In the genomic region with DNA sequence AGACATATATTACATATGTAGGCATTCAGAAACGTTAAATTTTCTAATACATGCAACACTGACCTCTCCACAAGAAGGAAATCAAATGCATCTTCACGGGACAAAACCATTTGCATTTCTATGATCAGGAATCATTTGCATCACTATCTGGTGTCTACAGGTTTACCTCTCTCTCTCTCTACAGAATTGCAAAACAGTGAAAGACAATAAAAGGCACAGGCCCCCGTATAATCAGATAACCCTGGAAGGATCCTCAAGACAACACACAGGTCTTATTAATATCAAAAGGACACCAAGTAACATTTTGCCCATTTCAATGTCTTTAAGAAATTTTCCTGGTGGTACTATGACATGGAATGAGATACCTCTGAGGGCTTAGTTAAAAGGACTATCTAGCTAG, we compare ENCODE assay signal across 2 cellular contexts.
TF ChIP-seq lines count a peak whose summit lies in the region.

No MANE protein-coding gene starts in this region.

TF ChIP-seq in GM23338, 12 proteins besides CTCF, POLR2A, EP300 and RAD21 (continued from another document):
- TF ChIP-seq, protein P1, sequence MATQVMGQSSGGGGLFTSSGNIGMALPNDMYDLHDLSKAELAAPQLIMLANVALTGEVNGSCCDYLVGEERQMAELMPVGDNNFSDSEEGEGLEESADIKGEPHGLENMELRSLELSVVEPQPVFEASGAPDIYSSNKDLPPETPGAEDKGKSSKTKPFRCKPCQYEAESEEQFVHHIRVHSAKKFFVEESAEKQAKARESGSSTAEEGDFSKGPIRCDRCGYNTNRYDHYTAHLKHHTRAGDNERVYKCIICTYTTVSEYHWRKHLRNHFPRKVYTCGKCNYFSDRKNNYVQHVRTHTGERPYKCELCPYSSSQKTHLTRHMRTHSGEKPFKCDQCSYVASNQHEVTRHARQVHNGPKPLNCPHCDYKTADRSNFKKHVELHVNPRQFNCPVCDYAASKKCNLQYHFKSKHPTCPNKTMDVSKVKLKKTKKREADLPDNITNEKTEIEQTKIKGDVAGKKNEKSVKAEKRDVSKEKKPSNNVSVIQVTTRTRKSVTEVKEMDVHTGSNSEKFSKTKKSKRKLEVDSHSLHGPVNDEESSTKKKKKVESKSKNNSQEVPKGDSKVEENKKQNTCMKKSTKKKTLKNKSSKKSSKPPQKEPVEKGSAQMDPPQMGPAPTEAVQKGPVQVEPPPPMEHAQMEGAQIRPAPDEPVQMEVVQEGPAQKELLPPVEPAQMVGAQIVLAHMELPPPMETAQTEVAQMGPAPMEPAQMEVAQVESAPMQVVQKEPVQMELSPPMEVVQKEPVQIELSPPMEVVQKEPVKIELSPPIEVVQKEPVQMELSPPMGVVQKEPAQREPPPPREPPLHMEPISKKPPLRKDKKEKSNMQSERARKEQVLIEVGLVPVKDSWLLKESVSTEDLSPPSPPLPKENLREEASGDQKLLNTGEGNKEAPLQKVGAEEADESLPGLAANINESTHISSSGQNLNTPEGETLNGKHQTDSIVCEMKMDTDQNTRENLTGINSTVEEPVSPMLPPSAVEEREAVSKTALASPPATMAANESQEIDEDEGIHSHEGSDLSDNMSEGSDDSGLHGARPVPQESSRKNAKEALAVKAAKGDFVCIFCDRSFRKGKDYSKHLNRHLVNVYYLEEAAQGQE (IDR thresholded peaks at IDR 0.05; ENCODE audit: unreplicated experiment): no peak
- TF ChIP-seq EZH2phosphoT487 (IDR thresholded peaks at IDR 0.05; ENCODE audit: unreplicated experiment) (no peak), EZH2 (IDR thresholded peaks at IDR 0.05; ENCODE audit: low read depth, unreplicated experiment) (no peak), NANOG (IDR thresholded peaks at IDR 0.05; ENCODE audit: borderline replicate concordance) (no peak), ZNF331 (CRISPR knock-in tag; IDR thresholded peaks at IDR 0.05; ENCODE audit: low read depth) (no peak)
- TF ChIP-seq, protein P2, sequence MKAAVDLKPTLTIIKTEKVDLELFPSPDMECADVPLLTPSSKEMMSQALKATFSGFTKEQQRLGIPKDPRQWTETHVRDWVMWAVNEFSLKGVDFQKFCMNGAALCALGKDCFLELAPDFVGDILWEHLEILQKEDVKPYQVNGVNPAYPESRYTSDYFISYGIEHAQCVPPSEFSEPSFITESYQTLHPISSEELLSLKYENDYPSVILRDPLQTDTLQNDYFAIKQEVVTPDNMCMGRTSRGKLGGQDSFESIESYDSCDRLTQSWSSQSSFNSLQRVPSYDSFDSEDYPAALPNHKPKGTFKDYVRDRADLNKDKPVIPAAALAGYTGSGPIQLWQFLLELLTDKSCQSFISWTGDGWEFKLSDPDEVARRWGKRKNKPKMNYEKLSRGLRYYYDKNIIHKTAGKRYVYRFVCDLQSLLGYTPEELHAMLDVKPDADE (IDR thresholded peaks at IDR 0.05): no peak

TF ChIP-seq in WTC11, 78 proteins besides CTCF, POLR2A, EP300 and RAD21 (continued from another document):
- TF ChIP-seq, protein P3, sequence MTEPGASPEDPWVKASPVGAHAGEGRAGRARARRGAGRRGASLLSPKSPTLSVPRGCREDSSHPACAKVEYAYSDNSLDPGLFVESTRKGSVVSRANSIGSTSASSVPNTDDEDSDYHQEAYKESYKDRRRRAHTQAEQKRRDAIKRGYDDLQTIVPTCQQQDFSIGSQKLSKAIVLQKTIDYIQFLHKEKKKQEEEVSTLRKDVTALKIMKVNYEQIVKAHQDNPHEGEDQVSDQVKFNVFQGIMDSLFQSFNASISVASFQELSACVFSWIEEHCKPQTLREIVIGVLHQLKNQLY (CRISPR knock-in tag; IDR thresholded peaks at IDR 0.05): no peak
- TF ChIP-seq ZNF232 (CRISPR knock-in tag; IDR thresholded peaks at IDR 0.05): no peak
- TF ChIP-seq TEAD4 (CRISPR knock-in tag; IDR thresholded peaks at IDR 0.05): no peak
